Comparison of ENCODE assay signal across 8 cellular contexts in the genomic region with DNA sequence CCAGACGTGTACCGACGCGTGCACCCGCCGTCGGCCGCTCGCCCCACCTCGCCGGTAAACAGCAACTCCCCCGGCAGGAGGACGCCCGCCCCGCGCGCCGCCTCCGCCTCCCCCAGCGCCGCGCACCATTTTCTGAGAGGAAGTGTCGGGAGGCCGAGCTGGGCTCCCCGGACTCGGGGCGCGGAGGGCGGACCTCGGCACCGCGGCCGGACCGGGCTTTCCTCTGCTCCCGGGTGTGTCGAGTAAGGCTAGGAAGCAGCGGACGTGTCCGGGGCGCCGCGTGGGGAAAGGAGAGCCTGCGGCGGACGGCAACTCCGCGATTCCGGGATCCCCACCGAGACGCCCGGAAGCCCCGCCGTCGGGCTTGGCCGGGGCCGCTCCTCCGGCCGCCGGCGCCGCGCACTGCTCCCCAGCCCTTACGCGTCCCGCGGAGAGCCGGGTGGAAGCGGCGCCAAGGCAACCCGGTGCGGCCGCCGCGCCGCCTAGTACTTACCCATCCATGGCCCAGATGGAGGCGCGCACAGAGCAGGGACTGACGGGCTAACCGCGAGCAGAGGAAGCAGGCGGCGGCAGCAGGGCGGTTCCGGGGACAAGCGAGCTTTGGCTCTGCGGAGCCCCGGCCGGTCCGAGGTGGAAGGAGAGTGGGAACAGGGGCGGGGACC. TPM values are rescaled to one million over a fixed set of nuclear protein-coding genes. Genes with fewer than 3 reads are reported as not detected.
A peak's percentile ranks its signal among the peaks of the same experiment; 100 is the strongest.
DNase-seq lines count a peak whose midpoint lies in the region; ATAC-seq, FAIRE-seq and TF ChIP-seq lines count a peak whose summit lies in the region.

A gene with protein sequence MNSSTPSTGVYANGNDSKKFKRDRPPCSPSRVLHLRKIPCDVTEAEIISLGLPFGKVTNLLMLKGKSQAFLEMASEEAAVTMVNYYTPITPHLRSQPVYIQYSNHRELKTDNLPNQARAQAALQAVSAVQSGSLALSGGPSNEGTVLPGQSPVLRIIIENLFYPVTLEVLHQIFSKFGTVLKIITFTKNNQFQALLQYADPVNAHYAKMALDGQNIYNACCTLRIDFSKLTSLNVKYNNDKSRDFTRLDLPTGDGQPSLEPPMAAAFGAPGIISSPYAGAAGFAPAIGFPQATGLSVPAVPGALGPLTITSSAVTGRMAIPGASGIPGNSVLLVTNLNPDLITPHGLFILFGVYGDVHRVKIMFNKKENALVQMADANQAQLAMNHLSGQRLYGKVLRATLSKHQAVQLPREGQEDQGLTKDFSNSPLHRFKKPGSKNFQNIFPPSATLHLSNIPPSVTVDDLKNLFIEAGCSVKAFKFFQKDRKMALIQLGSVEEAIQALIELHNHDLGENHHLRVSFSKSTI (minus strand): TSS at position 643 of the 662 bp plus-strand sequence. CDS start 35,754 bp downstream, outside the sequence.

- no peaks in the 10 kb centered on the region for H3K27me3 ChIP-seq in muscle layer of duodenum (ENCODE audit: low read depth, low read length)

- H3K36me3 ChIP-seq in muscle layer of duodenum (ENCODE audit: control insufficient read depth in 1 of 2, insufficient read depth in 2 of 2, low read length in 2 of 2), result no peaks in the 10 kb centered on the region

- H3K9me3 ChIP-seq in muscle layer of duodenum (ENCODE audit: control insufficient read depth in 1 of 2, low read length in 2 of 2), result no peaks in the 10 kb centered on the region

- ATAC-seq in HG03442 (IDR thresholded peaks at IDR 0.05; ENCODE audit: unreplicated experiment), result peak; percentile 59

- DNase-seq in GM19239 (ENCODE audit: insufficient read length, low spot score) (peak; percentile 36), NOMO-1 treated with DMSO at 0.1 percent for 48 hours (lab: John Stamatoyannopoulos, UW; ENCODE audit: unreplicated experiment) (peak; percentile 76), epithelial cell of proximal tubule (ENCODE audit: low read depth) (no peak)
- peak; percentile 83 for DNase-seq in activated T-cell treated with anti-CD3 and anti-CD28 coated beads, Interleukin-2, amount 50 U/mL, for 1 hour
- peak; percentile 45 to 78 for DNase-seq in stimulated activated CD8-positive, alpha-beta memory T cell treated with anti-CD3 and anti-CD28 coated beads, Interleukin-7, amount 100 ng/mL, for 4 hours (ENCODE audit: low read depth in 2 of 2)

- no peak for TF ChIP-seq CTCF in C4-2B (conservative IDR thresholded peaks at IDR 0.05)
- TF ChIP-seq CTCF in epithelial cell of proximal tubule (conservative IDR thresholded peaks at IDR 0.05; ENCODE audit: low read depth, low read length), result no peak

- H3K4me1 ChIP-seq in muscle layer of duodenum (ENCODE audit: control insufficient read depth in 1 of 2, insufficient read depth in 2 of 2, low read length in 2 of 2), result peaks cover 0 to 6% of the 10 kb centered on the region in 2 donors

- no peak for FAIRE-seq in GM19239 (lab: Jason Lieb, UNC)

- H3K4me3 ChIP-seq in epithelial cell of proximal tubule (ENCODE audit: low read depth, low read length) (peak within 1 kb of the TSS; percentile 89), muscle layer of duodenum (ENCODE audit: low read depth in 1 of 2, low read length in 2 of 2) (peak within 1 kb of the TSS; percentile 89 to 91)

- H3K27ac ChIP-seq in C4-2B (peak within 1 kb of the TSS; percentile 90), muscle layer of duodenum (ENCODE audit: low read length) (peak within 1 kb of the TSS; percentile 95)

RNA-seq across cellular contexts. Expression of the gene that starts here (rescaled TPM):
- 109 and 210 TPM in 2 replicates for total RNA-seq in epithelial cell of proximal tubule
